Comparison of ENCODE assay signal across 1 cellular context in genomic region chr5:79330071-79330470, GRCh38.
TF ChIP-seq lines count a peak whose summit lies in the region.

No MANE protein-coding gene starts in this region.

TF ChIP-seq in GM12878, 131 proteins besides CTCF, POLR2A, EP300 and RAD21 (continued from another document):
- TF ChIP-seq GATAD2B (conservative IDR thresholded peaks at IDR 0.05; ENCODE audit: low read depth) (no peak), SP1 (IDR thresholded peaks at IDR 0.05; ENCODE audit: low read depth, low read length) (no peak), CEBPB (IDR thresholded peaks at IDR 0.05; ENCODE audit: borderline replicate concordance in 1 of 2, low read depth in 2 of 2, low read length in 2 of 2) (no peak), SUZ12 (IDR thresholded peaks at IDR 0.05; ENCODE audit: unreplicated experiment) (no peak)
- TF ChIP-seq, protein P1, sequence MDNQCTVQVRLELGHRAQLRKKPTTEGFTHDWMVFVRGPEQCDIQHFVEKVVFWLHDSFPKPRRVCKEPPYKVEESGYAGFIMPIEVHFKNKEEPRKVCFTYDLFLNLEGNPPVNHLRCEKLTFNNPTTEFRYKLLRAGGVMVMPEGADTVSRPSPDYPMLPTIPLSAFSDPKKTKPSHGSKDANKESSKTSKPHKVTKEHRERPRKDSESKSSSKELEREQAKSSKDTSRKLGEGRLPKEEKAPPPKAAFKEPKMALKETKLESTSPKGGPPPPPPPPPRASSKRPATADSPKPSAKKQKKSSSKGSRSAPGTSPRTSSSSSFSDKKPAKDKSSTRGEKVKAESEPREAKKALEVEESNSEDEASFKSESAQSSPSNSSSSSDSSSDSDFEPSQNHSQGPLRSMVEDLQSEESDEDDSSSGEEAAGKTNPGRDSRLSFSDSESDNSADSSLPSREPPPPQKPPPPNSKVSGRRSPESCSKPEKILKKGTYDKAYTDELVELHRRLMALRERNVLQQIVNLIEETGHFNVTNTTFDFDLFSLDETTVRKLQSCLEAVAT (IDR thresholded peaks at IDR 0.05) = no peak
- TF ChIP-seq, protein P2, sequence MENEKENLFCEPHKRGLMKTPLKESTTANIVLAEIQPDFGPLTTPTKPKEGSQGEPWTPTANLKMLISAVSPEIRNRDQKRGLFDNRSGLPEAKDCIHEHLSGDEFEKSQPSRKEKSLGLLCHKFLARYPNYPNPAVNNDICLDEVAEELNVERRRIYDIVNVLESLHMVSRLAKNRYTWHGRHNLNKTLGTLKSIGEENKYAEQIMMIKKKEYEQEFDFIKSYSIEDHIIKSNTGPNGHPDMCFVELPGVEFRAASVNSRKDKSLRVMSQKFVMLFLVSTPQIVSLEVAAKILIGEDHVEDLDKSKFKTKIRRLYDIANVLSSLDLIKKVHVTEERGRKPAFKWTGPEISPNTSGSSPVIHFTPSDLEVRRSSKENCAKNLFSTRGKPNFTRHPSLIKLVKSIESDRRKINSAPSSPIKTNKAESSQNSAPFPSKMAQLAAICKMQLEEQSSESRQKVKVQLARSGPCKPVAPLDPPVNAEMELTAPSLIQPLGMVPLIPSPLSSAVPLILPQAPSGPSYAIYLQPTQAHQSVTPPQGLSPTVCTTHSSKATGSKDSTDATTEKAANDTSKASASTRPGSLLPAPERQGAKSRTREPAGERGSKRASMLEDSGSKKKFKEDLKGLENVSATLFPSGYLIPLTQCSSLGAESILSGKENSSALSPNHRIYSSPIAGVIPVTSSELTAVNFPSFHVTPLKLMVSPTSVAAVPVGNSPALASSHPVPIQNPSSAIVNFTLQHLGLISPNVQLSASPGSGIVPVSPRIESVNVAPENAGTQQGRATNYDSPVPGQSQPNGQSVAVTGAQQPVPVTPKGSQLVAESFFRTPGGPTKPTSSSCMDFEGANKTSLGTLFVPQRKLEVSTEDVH (IDR thresholded peaks at IDR 0.05; ENCODE audit: low read depth, partially characterized antibody) = no peak
